In genomic region chr7:28433604-28434254, GRCh38 we compare ENCODE assay signal across 11 cellular contexts. TPM values are rescaled to one million over a fixed set of nuclear protein-coding genes. Genes with fewer than 3 reads are reported as not detected.
DNase-seq lines count a peak whose midpoint lies in the region; ATAC-seq and TF ChIP-seq lines count a peak whose summit lies in the region.
"Had no signal": no experiment of that assay in that cellular context is flagged by ENCODE, and none has a peak within 500 bp of the region (broad histone marks: within the 10 kb centered on the region; RNA-seq: fewer than 3 reads in every experiment).

No MANE protein-coding gene starts in this region.

- no peaks in the 10 kb centered on the region for H3K36me3 ChIP-seq in H7 (replicated peaks; ENCODE audit: control insufficient read depth, insufficient read depth, low read length)
- no peaks in the 10 kb centered on the region for H3K36me3 ChIP-seq in right lobe of liver
- no peaks in the 10 kb centered on the region for H3K36me3 ChIP-seq in effector memory CD4-positive, alpha-beta T cell (ENCODE audit: control insufficient read depth, insufficient read depth, low read length)

- no peak for ATAC-seq in right lobe of liver
- ATAC-seq: natural killer cell had no signal

- TF ChIP-seq CTCF in fibroblast of the aortic adventitia (IDR thresholded peaks at IDR 0.05; ENCODE audit: insufficient read depth, low read length) (no peak), right lobe of liver (IDR thresholded peaks at IDR 0.05) (no peak)

- DNase-seq in A172 (ENCODE audit: low spot score) (peak; percentile 24), H7 (peak; percentile 37), RPMI8226 (peak; percentile 30), fibroblast of the aortic adventitia (ENCODE audit: low read depth) (peak; percentile 23), right lobe of liver (no peak), midbrain (lab: John Stamatoyannopoulos, UW) (no peak), NCI-H1694 (lab: John Stamatoyannopoulos, UW) (no peak)
- DNase-seq in effector memory CD4-positive, alpha-beta T cell: no peak
- DNase-seq: caudate nucleus; natural killer cell; stimulated activated CD4-positive, alpha-beta T cell treated with anti-CD3 and anti-CD28 coated beads, Interleukin-1b, Interleukin-23, amount 100 ng/mL, for 48 hours had no signal

- TF ChIP-seq POLR2A in right lobe of liver (IDR thresholded peaks at IDR 0.05): no peak

- no peaks in the 10 kb centered on the region for H3K4me1 ChIP-seq in right lobe of liver
- H3K4me1 ChIP-seq in effector memory CD4-positive, alpha-beta T cell (ENCODE audit: control insufficient read depth, insufficient read depth, low read length, poor library complexity, severe bottlenecking): no peaks in the 10 kb centered on the region

- H3K27me3 ChIP-seq in H7 (ENCODE audit: control insufficient read depth, insufficient read depth, low read length) (no peaks in the 10 kb centered on the region), right lobe of liver (peaks cover 4 to 5% of the 10 kb centered on the region in 2 donors)
- H3K27me3 ChIP-seq in effector memory CD4-positive, alpha-beta T cell (replicated peaks; ENCODE audit: control insufficient read depth, insufficient read depth, low read length, poor library complexity, severe bottlenecking): no peaks in the 10 kb centered on the region

- WGBS in right lobe of liver (ENCODE audit: insufficient coverage, low coverage, low lambda C conversion rate, missing lambda C conversion rate): 32% methylated on average over 6 of the region's 6 CpGs

- no peak overlapping the region for H3K27ac ChIP-seq in right lobe of liver
- no peak overlapping the region for H3K27ac ChIP-seq in effector memory CD4-positive, alpha-beta T cell (ENCODE audit: insufficient read depth, low read length, poor library complexity, severe bottlenecking)

- no peaks in the 10 kb centered on the region for H3K9me3 ChIP-seq in right lobe of liver
- H3K9me3 ChIP-seq in effector memory CD4-positive, alpha-beta T cell (ENCODE audit: control insufficient read depth, low read length): no peaks in the 10 kb centered on the region

- H3K4me3 ChIP-seq in H7 (ENCODE audit: insufficient read depth, low read depth, low read length) (no peak overlapping the region), fibroblast of the aortic adventitia (ENCODE audit: low read depth, low read length) (no peak overlapping the region), right lobe of liver (no peak overlapping the region)
- no peak overlapping the region for H3K4me3 ChIP-seq in effector memory CD4-positive, alpha-beta T cell (ENCODE audit: insufficient read depth, low read depth, low read length, poor library complexity, severe bottlenecking)

- intact Hi-C loops in right lobe of liver (cut with DNase I): no loop called here

RNA-seq across cellular contexts. Expression of gene CREB5, which starts 21.4 kb away (rescaled TPM):
- total RNA-seq in A172 (2014; rRNA removed; shearing (Covaris generic)): 1.4 and 3.2 TPM in 2 replicates
- total RNA-seq in H7 (2014; rRNA removed; shearing (Covaris generic)): 1.8 and 7.7 TPM in 2 replicates
- total RNA-seq in fibroblast of the aortic adventitia (ENCODE audit: low replicate concordance) (0.25 and 5.2 TPM in 2 replicates), right lobe of liver (1 to 10 TPM in 4 of 6 experiments, under 1 TPM in 2; 0.48 to 6.3 (median 1.4) TPM)

Comparison
In these comparisons a context has a peak if more than half of its experiments do, and no peak if none do; other contexts are left out.
1. DNase-seq: peak in A172 (single experiment), H7 (single experiment), RPMI8226 (single experiment) and fibroblast of the aortic adventitia (single experiment); none in right lobe of liver (0 of 3), effector memory CD4-positive, alpha-beta T cell (0 of 3), midbrain (single experiment) and NCI-H1694 (single experiment).